Comparison of ENCODE assay signal across 8 cellular contexts in genomic region chr5:173925449-173926071, GRCh38. TPM values are rescaled to one million over a fixed set of nuclear protein-coding genes. Genes with fewer than 3 reads are reported as not detected.
DNase-seq lines count a peak whose midpoint lies in the region; ATAC-seq lines count a peak whose summit lies in the region.

No MANE protein-coding gene starts in this region.

- DNase-seq in NCI-H1417 (lab: John Stamatoyannopoulos, UW): peak in 2 of 3 experiments; percentile 0 to 17
- DNase-seq in NCI-H1417 treated with DMSO at 0.1 percent for 48 hours (lab: John Stamatoyannopoulos, UW): no peak
- peak; percentile 57 for DNase-seq in NCI-H69 (lab: John Stamatoyannopoulos, UW)
- DNase-seq in activated T-helper 1 cell treated with anti-CD3 and anti-CD28 coated beads, Interleukin-2, amount 50 U/mL, for 16 hours (ENCODE audit: low read depth in 1 of 2, low spot score in 1 of 2): peak; percentile 6 to 12
- DNase-seq in glomerular endothelial cell (ENCODE audit: extremely low read depth, low read depth, low spot score): peak; percentile 45
- no peak for DNase-seq in sciatic nerve (ENCODE audit: low spot score)
- no peak for DNase-seq in NCI-H2196 treated with DMSO at 0.1 percent for 48 hours (lab: John Stamatoyannopoulos, UW; ENCODE audit: unreplicated experiment)
- no peak for DNase-seq in HK-2 (ENCODE audit: unreplicated experiment)

- peak; percentile 45 for ATAC-seq in sciatic nerve

- intact Hi-C loops in sciatic nerve (cut with DNase I): no loop called here

RNA-seq across cellular contexts. Expression of gene CPEB4, which starts 37.4 kb away (rescaled TPM):
- total RNA-seq in glomerular endothelial cell (11.1 and 12.4 TPM in 2 replicates), sciatic nerve (42.2 TPM)

Comparison
In these comparisons a context has a peak if more than half of its experiments do, and no peak if none do; other contexts are left out.
1. DNase-seq: peak in NCI-H1417 (2 of 3), NCI-H69 (single experiment), activated T-helper 1 cell treated with anti-CD3 and anti-CD28 coated beads, Interleukin-2, amount 50 U/mL, for 16 hours (2 of 2) and glomerular endothelial cell (single experiment); none in NCI-H1417 treated with DMSO at 0.1 percent for 48 hours (single experiment), sciatic nerve (single experiment), NCI-H2196 treated with DMSO at 0.1 percent for 48 hours (single experiment) and HK-2 (single experiment).